ENCODE assay signal across 13 cellular contexts in the genomic region with DNA sequence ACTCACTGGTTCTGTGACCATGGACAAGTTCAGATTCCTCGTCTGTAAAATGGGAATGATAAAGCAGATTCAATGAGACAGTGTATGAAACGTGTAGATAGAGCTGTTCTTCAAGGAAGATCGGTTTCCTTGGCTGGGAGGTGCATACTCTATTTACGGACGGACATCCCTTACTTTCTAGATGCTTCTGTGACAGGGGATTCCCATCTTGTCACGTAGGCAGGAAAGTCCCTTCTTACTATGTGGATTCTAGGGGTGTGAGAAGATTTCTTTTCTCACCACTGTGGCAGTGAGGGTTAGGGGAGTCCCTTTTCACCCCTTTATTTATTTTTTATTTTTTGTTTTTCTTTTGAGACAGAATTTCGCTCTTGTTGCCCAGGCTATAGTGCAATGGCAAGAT.
DNase-seq lines count a peak whose midpoint lies in the region; ATAC-seq, FAIRE-seq and TF ChIP-seq lines count a peak whose summit lies in the region.
"Had no signal": no experiment of that assay in that cellular context is flagged by ENCODE, and none has a peak within 500 bp of the region (broad histone marks: within the 10 kb centered on the region; RNA-seq: fewer than 3 reads in every experiment).

No MANE protein-coding gene starts in this region.

- no peak for FAIRE-seq in small intestine (lab: Jason Lieb, UNC)
- FAIRE-seq: TTC549 had no signal

- H3K79me2 ChIP-seq in OCI-LY7 (ENCODE audit: insufficient read depth, low read depth, low read length): no peaks in the 10 kb centered on the region

- H3K27me3 Mint-ChIP-seq in activated naive CD8-positive, alpha-beta T cell treated with anti-CD3 and anti-CD28 coated beads for 36 hours: no peaks in the 10 kb centered on the region

- DNase-seq in GM10266 (ENCODE audit: extremely low spot score) (peak; percentile 79), OCI-LY7 (ENCODE audit: low spot score) (no peak), small intestine (no peak), adrenal gland (no peak), NCI-H1092 (lab: John Stamatoyannopoulos, UW) (no peak)
- DNase-seq in activated naive CD8-positive, alpha-beta T cell treated with anti-CD3 and anti-CD28 coated beads for 36 hours: no peak
- DNase-seq: activated T-cell treated with anti-CD3 and anti-CD28 coated beads, Interleukin-2, amount 50 U/mL, for 48 hours; EL; right cardiac atrium had no signal

- H3K36me3 ChIP-seq in OCI-LY7 (ENCODE audit: insufficient read depth, low read length) (no peaks in the 10 kb centered on the region), small intestine (ENCODE audit: control insufficient read depth in 2 of 2, insufficient read depth in 2 of 2, low read length in 2 of 2) (no peaks in the 10 kb centered on the region), adrenal gland (replicated peaks in 1 of 2) (no peaks in the 10 kb centered on the region)

- H3K4me3 ChIP-seq in OCI-LY7 (ENCODE audit: low read depth, low read length, poor library complexity, severe bottlenecking): no peak overlapping the region
- no peak overlapping the region for H3K4me3 ChIP-seq in small intestine (ENCODE audit: low read depth in 1 of 2, low read length in 2 of 2)
- H3K4me3 ChIP-seq in adrenal gland: no peak overlapping the region
- H3K4me3 ChIP-seq: GM23338 had no signal

- TF ChIP-seq CTCF in GM10266 (IDR thresholded peaks at IDR 0.05; ENCODE audit: control insufficient read depth, insufficient read depth, low read depth, missing control alignments) (no peak), OCI-LY7 (conservative IDR thresholded peaks at IDR 0.05; ENCODE audit: low read length) (no peak), adrenal gland (IDR thresholded peaks at IDR 0.05) (no peak)

- H2AFZ ChIP-seq in OCI-LY7 (ENCODE audit: low read length): peak overlapping the region; percentile 20; the same call in 1 of the 2 replicates

- CTCF ChIA-PET in OCI-LY7 (lab: Charles Lee; ENCODE audit: unreplicated experiment): no interaction called here

- peak; percentile 65 for ATAC-seq in GM19395 (IDR thresholded peaks at IDR 0.05; ENCODE audit: unreplicated experiment)
- peak; percentile 51 for ATAC-seq in HG02870 (IDR thresholded peaks at IDR 0.05; ENCODE audit: unreplicated experiment)
- ATAC-seq: GM23338, right cardiac atrium had no signal

- no peak overlapping the region for H3K27ac Mint-ChIP-seq in activated naive CD8-positive, alpha-beta T cell treated with anti-CD3 and anti-CD28 coated beads for 36 hours
- H3K27ac Mint-ChIP-seq: GM23338 had no signal

- no peak overlapping the region for H3K27ac ChIP-seq in OCI-LY7 (ENCODE audit: low read depth, low read length, poor library complexity, severe bottlenecking)
- no peak overlapping the region for H3K27ac ChIP-seq in small intestine (ENCODE audit: low read depth in 1 of 2, low read length in 1 of 2)
- no peak overlapping the region for H3K27ac ChIP-seq in adrenal gland

- intact Hi-C loops in OCI-LY7 (cut with micrococcal nuclease; ENCODE audit: unreplicated experiment) (loop anchor here (10.0 kb wide), 1 partner anchor 397 kb away; no protein-coding TSS in a partner anchor), adrenal gland (cut with DNase I) (no loop called here)

- H3K9me3 ChIP-seq in OCI-LY7 (ENCODE audit: low read length) (peaks cover 5% of the 10 kb centered on the region; the same call in 1 of the 2 replicates), small intestine (ENCODE audit: control insufficient read depth, low read depth) (no peaks in the 10 kb centered on the region), adrenal gland (replicated peaks in 1 of 3) (no peaks in the 10 kb centered on the region)

- H3K4me2 ChIP-seq in OCI-LY7 (ENCODE audit: low read length): no peak overlapping the region
- H3K4me2 ChIP-seq: GM23338 had no signal

- H3K9me3 Mint-ChIP-seq in activated naive CD8-positive, alpha-beta T cell treated with anti-CD3 and anti-CD28 coated beads for 36 hours: peaks cover 7% of the 10 kb centered on the region
- H3K9me3 Mint-ChIP-seq: GM23338 had no signal

- H3K4me1 ChIP-seq in OCI-LY7 (ENCODE audit: insufficient read depth, low read length, poor library complexity, severe bottlenecking) (peaks cover 10% of the 10 kb centered on the region), small intestine (ENCODE audit: control insufficient read depth in 2 of 2, insufficient read depth in 1 of 2, low read depth in 1 of 2, low read length in 1 of 2) (no peaks in the 10 kb centered on the region), adrenal gland (replicated peaks in 1 of 2) (no peaks in the 10 kb centered on the region)

- no peaks in the 10 kb centered on the region for H3K9me2 ChIP-seq in OCI-LY7 (ENCODE audit: insufficient read depth, low read length)

- WGBS in small intestine, 3 donors: 81 to 93% (median 82%) methylated on average over 7 of the region's 7 CpGs
- 82 to 96% (median 91%) methylated on average over 7 of the region's 7 CpGs for WGBS in adrenal gland, 4 donors

- no TSS peak for BruUV-seq in OCI-LY7 (replicated peaks; lab: Mats Ljungman, UMichigan)

- no peaks in the 10 kb centered on the region for H4K20me1 ChIP-seq in OCI-LY7 (ENCODE audit: insufficient read depth, low read length)

- peaks cover 1% of the 10 kb centered on the region for H3K36me3 Mint-ChIP-seq in activated naive CD8-positive, alpha-beta T cell treated with anti-CD3 and anti-CD28 coated beads for 36 hours

- POLR2A ChIA-PET in OCI-LY7 (lab: Charles Lee): no interaction called here

- no peaks in the 10 kb centered on the region for H3K27me3 ChIP-seq in small intestine (ENCODE audit: control insufficient read depth in 2 of 2, insufficient read depth in 2 of 2, low read length in 2 of 2)
- no peaks in the 10 kb centered on the region for H3K27me3 ChIP-seq in adrenal gland

- no peak for TF ChIP-seq POLR2A in adrenal gland (IDR thresholded peaks at IDR 0.05)

- H3K4me3 Mint-ChIP-seq in activated naive CD8-positive, alpha-beta T cell treated with anti-CD3 and anti-CD28 coated beads for 36 hours: no peak overlapping the region
- H3K4me3 Mint-ChIP-seq: GM23338 had no signal

- H3K4me1 Mint-ChIP-seq in activated naive CD8-positive, alpha-beta T cell treated with anti-CD3 and anti-CD28 coated beads for 36 hours: peaks cover 6% of the 10 kb centered on the region
- H3K4me1 Mint-ChIP-seq: GM23338 had no signal
